ENCODE assay signal across 1 cellular context in genomic region chr2:149799296-149799695, GRCh38.
TF ChIP-seq lines count a peak whose summit lies in the region.

No MANE protein-coding gene starts in this region.

TF ChIP-seq in K562, 482 proteins besides CTCF, POLR2A, EP300 and RAD21 (continued from another document):
- TF ChIP-seq ILK (tag; IDR thresholded peaks at IDR 0.05; ENCODE audit: borderline replicate concordance, low read depth) = no peak
- TF ChIP-seq NFXL1 (CRISPR knock-in tag; IDR thresholded peaks at IDR 0.05) = no peak
TF ChIP-seq in K562: peak in this region for 0.
